1 cellular context compared by ENCODE assay signal in the genomic region with DNA sequence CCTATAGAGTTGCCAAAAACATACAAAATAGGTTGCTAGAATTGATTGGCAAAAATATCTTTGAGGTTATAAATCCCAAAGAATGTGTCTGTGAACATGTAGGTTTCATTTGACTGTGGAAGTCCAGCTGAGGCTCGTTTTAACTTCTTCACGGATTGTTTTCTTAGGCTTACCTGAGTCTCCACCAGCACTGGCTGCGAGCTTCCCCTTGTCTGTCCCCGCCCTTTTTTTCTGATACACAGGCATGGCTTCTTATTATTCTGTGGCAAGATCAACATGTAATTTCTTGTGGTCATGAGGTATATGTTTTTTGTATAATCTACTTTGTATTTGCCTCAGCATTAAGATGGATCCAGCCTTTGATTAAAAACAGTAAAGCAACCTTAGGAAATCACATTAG.
TF ChIP-seq lines count a peak whose summit lies in the region.

No MANE protein-coding gene starts in this region.

TF ChIP-seq in K562, 482 proteins besides CTCF, POLR2A, EP300 and RAD21 (continued from another document):
- TF ChIP-seq, protein P1, sequence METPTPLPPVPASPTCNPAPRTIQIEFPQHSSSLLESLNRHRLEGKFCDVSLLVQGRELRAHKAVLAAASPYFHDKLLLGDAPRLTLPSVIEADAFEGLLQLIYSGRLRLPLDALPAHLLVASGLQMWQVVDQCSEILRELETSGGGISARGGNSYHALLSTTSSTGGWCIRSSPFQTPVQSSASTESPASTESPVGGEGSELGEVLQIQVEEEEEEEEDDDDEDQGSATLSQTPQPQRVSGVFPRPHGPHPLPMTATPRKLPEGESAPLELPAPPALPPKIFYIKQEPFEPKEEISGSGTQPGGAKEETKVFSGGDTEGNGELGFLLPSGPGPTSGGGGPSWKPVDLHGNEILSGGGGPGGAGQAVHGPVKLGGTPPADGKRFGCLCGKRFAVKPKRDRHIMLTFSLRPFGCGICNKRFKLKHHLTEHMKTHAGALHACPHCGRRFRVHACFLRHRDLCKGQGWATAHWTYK (CRISPR knock-in tag; IDR thresholded peaks at IDR 0.05): no peak
- TF ChIP-seq RAD51 (IDR thresholded peaks at IDR 0.05; ENCODE audit: borderline replicate concordance, low read depth): no peak
- no peak for TF ChIP-seq SIX5 (IDR thresholded peaks at IDR 0.05; ENCODE audit: borderline replicate concordance in 1 of 2, insufficient read depth in 1 of 2, low read depth in 1 of 2, low read length in 2 of 2)
- TF ChIP-seq MCM5 (IDR thresholded peaks at IDR 0.05; ENCODE audit: low read depth): no peak
- TF ChIP-seq SMARCE1 (IDR thresholded peaks at IDR 0.05): no peak
TF ChIP-seq in K562: peak in this region for 0.
